8 cellular contexts compared by ENCODE assay signal in genomic region chr9:130446111-130446861, GRCh38. TPM values are rescaled to one million over a fixed set of nuclear protein-coding genes. Genes with fewer than 3 reads are reported as not detected.
DNase-seq lines count a peak whose midpoint lies in the region; ATAC-seq and TF ChIP-seq lines count a peak whose summit lies in the region.

No MANE protein-coding gene starts in this region.

- TF ChIP-seq CTCF in adrenal gland (IDR thresholded peaks at IDR 0.05) (no peak), sigmoid colon (IDR thresholded peaks at IDR 0.05) (no peak)

- peak overlapping the region in 2 of 4 donors; percentile 51 to 73 for H3K4me3 ChIP-seq in adrenal gland
- peak overlapping the region; percentile 45 to 63 (median 56) for H3K4me3 ChIP-seq in sigmoid colon

- DNase-seq in activated T-cell treated with anti-CD3 and anti-CD28 coated beads, Interleukin-2, amount 50 U/mL, for 4 hours, result no peak
- DNase-seq in activated T-cell treated with anti-CD3 and anti-CD28 coated beads, Interleukin-2, amount 50 U/mL, for 48 hours, result no peak
- peak; percentile 90 to 96 (median 95) for DNase-seq in adrenal gland
- peak; percentile 75 for DNase-seq in hepatic stellate cell (ENCODE audit: low spot score)
- peak; percentile 97 for DNase-seq in sigmoid colon
- no peak for DNase-seq in OCI-M1 (lab: John Stamatoyannopoulos, UW)

- intact Hi-C loops in adrenal gland (cut with DNase I) (no loop called here), sigmoid colon (cut with DNase I) (loop anchor here (10.0 kb wide), 2 partner anchors 331 to 419 kb away; no protein-coding TSS in a partner anchor)

- peaks cover 3% of the 10 kb centered on the region for H3K4me1 Mint-ChIP-seq in activated T-cell treated with anti-CD3 and anti-CD28 coated beads, Interleukin-2, amount 50 U/mL, for 4 hours (ENCODE audit: low read depth)

- TF ChIP-seq EP300 in sigmoid colon (IDR thresholded peaks at IDR 0.05), result no peak

- TF ChIP-seq POLR2A in adrenal gland (IDR thresholded peaks at IDR 0.05), result peak in 1 of 2 donors; percentile 56
- TF ChIP-seq POLR2A in sigmoid colon (IDR thresholded peaks at IDR 0.05), result no peak

- no peak for ATAC-seq in activated T-cell treated with anti-CD3 and anti-CD28 coated beads, Interleukin-2, amount 50 U/mL, for 4 hours
- no peak for ATAC-seq in HG03439 (IDR thresholded peaks at IDR 0.05; ENCODE audit: unreplicated experiment)
- no peak for ATAC-seq in HG03565 (IDR thresholded peaks at IDR 0.05; ENCODE audit: unreplicated experiment)

- no peaks in the 10 kb centered on the region for H3K9me3 ChIP-seq in adrenal gland (replicated peaks in 1 of 3)
- no peaks in the 10 kb centered on the region for H3K9me3 ChIP-seq in sigmoid colon

- peak overlapping the region; percentile 58 for H3K4me3 Mint-ChIP-seq in activated T-cell treated with anti-CD3 and anti-CD28 coated beads, Interleukin-2, amount 50 U/mL, for 4 hours

- H3K27ac ChIP-seq in adrenal gland (peak overlapping the region; percentile 34 to 98 (median 79)), sigmoid colon (peak overlapping the region; percentile 80 to 94 (median 91))

- peaks cover 42% of the 10 kb centered on the region for H3K27me3 Mint-ChIP-seq in activated T-cell treated with anti-CD3 and anti-CD28 coated beads, Interleukin-2, amount 50 U/mL, for 4 hours (ENCODE audit: low read depth)

- H3K4me1 ChIP-seq in adrenal gland (replicated peaks in 1 of 2), result peaks cover 48 to 56% of the 10 kb centered on the region in 2 donors
- peaks cover 0 to 67% (median 50%) of the 10 kb centered on the region in 4 donors for H3K4me1 ChIP-seq in sigmoid colon

- WGBS in adrenal gland, 4 donors, result 21 to 46% (median 40%) methylated on average over 3 to 15 of the region's 15 CpGs
- 72 to 73% methylated on average over 15 of the region's 15 CpGs for WGBS in sigmoid colon, 2 donors

- H3K27me3 ChIP-seq in adrenal gland (no peaks in the 10 kb centered on the region), sigmoid colon (no peaks in the 10 kb centered on the region)

- H3K36me3 Mint-ChIP-seq in activated T-cell treated with anti-CD3 and anti-CD28 coated beads, Interleukin-2, amount 50 U/mL, for 4 hours (ENCODE audit: insufficient read depth), result no peaks in the 10 kb centered on the region

- H3K9me3 Mint-ChIP-seq in activated T-cell treated with anti-CD3 and anti-CD28 coated beads, Interleukin-2, amount 50 U/mL, for 4 hours, result peaks cover 9% of the 10 kb centered on the region

- H3K36me3 ChIP-seq in adrenal gland (replicated peaks in 1 of 2) (no peaks in the 10 kb centered on the region), sigmoid colon (no peaks in the 10 kb centered on the region)

RNA-seq across cellular contexts. Expression of gene ASS1, which starts 1.5 kb away (rescaled TPM):
- total RNA-seq in activated T-cell treated with anti-CD3 and anti-CD28 coated beads, Interleukin-2, amount 50 U/mL, for 4 hours, result 1 to 10 TPM; 1.4 to 2.6 (median 2.6) TPM
- total RNA-seq in adrenal gland (100 to 1,000 TPM; 129 to 357 (median 232) TPM), sigmoid colon (10 to 100 TPM; 65.8 to 84.2 (median 76.5) TPM)
- polyA plus RNA-seq in adrenal gland (100 to 1,000 TPM; 122 to 438 (median 433) TPM), sigmoid colon (1,000 to 10,000 TPM in 1 of 3 donors, 100 to 1,000 TPM in 2; 369 to 1,420 (median 483) TPM)

Comparison
In these comparisons a context has a peak if more than half of its experiments do, and no peak if none do; other contexts are left out.
1. DNase-seq: peak in adrenal gland (7 of 7), hepatic stellate cell (single experiment) and sigmoid colon (single experiment); none in activated T-cell treated with anti-CD3 and anti-CD28 coated beads, Interleukin-2, amount 50 U/mL, for 4 hours (single experiment), activated T-cell treated with anti-CD3 and anti-CD28 coated beads, Interleukin-2, amount 50 U/mL, for 48 hours (0 of 2) and OCI-M1 (single experiment).
2. RNA of gene ASS1, which starts 1.5 kb away (total RNA-seq): 129 to 357 TPM in adrenal gland and 65.8 to 84.2 TPM in sigmoid colon; 1.4 to 2.6 TPM in activated T-cell treated with anti-CD3 and anti-CD28 coated beads, Interleukin-2, amount 50 U/mL, for 4 hours; every median in the first group is over 10 times any median in the second.